In the genomic region with DNA sequence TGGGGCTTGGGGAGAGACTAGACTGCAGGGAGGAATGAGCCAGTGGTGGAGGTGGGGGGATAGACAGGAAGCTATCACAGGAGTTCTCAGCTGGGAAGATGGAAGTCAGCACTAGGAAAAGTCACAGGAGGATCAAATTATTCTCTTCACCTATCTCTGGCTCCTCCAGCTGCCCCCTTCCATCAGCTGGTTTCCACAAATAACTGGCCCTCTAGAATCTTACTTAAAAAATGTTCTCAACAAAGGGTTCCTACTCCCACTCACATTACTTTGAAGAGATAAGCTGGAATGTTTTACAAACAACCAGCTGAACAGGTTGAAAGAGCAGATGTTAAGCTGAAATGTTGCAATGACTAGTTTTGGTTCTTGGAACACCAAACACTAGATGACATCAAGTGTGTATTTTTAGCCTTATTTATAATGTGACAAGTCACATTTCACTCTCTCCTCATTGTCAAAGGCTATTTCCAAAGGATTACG, we compare ENCODE assay signal across 15 cellular contexts.
A peak's percentile ranks its signal among the peaks of the same experiment; 100 is the strongest.
DNase-seq lines count a peak whose midpoint lies in the region; TF ChIP-seq lines count a peak whose summit lies in the region.
"Had no signal": no experiment of that assay in that cellular context is flagged by ENCODE, and none has a peak within 500 bp of the region (broad histone marks: within the 10 kb centered on the region; RNA-seq: fewer than 3 reads in every experiment).

No MANE protein-coding gene starts in this region.

- no peak overlapping the region for H2AK5ac ChIP-seq in mesenchymal stem cell (ENCODE audit: low read length, severe bottlenecking)

- H3K79me1 ChIP-seq in mesenchymal stem cell (replicated peaks; ENCODE audit: low read length, poor library complexity, severe bottlenecking) = no peaks in the 10 kb centered on the region

- H2BK15ac ChIP-seq in mesenchymal stem cell (ENCODE audit: low read depth, poor library complexity, severe bottlenecking) = no peak overlapping the region

- H3K79me2 ChIP-seq in neural progenitor cell (ENCODE audit: low read depth) = no peaks in the 10 kb centered on the region

- peak; percentile 43 for DNase-seq in AG10803 (ENCODE audit: low read depth)
- peak; percentile 47 for DNase-seq in MV-4-11 (lab: John Stamatoyannopoulos, UW)
- peak; percentile 2 for DNase-seq in epithelial cell of prostate (ENCODE audit: low read depth, low spot score)
- DNase-seq in mesenchymal stem cell = peak; percentile 66
- no peak for DNase-seq in neural progenitor cell (ENCODE audit: low spot score)
- no peak for DNase-seq in activated gamma-delta T cell (lab: John Stamatoyannopoulos, UW)
- DNase-seq in activated CD8-positive, alpha-beta memory T cell treated with anti-CD3 and anti-CD28 coated beads for 24 hours = no peak
- DNase-seq in putamen (ENCODE audit: low spot score) = no peak
- DNase-seq: activated CD4-positive, alpha-beta T cell treated with anti-CD3 and anti-CD28 coated beads for 36 hours; C1 segment of cervical spinal cord; SHP77 treated with DMSO at 0.1 percent for 48 hours; stimulated activated CD4-positive, alpha-beta T cell treated with anti-CD3 and anti-CD28 coated beads, Interleukin-1b, Interleukin-23, amount 100 ng/mL, for 48 hours had no signal

- H2AFZ ChIP-seq in mesenchymal stem cell (ENCODE audit: low read depth, low read length) (no peak overlapping the region), neural progenitor cell (replicated peaks) (no peak overlapping the region)

- H3K9me3 ChIP-seq in mesenchymal stem cell (ENCODE audit: control insufficient read depth, low read length) (no peaks in the 10 kb centered on the region), neural progenitor cell (ENCODE audit: low read depth) (no peaks in the 10 kb centered on the region)

- H3K27ac ChIP-seq in epithelial cell of prostate = no peak overlapping the region
- H3K27ac ChIP-seq in mesenchymal stem cell (ENCODE audit: low read length, poor library complexity, severe bottlenecking) = no peak overlapping the region
- no peak overlapping the region for H3K27ac ChIP-seq in neural progenitor cell

- H3K27me3 ChIP-seq in mesenchymal stem cell (ENCODE audit: control insufficient read depth in 1 of 2, insufficient read depth in 1 of 2, low read length in 2 of 2) (no peaks in the 10 kb centered on the region), neural progenitor cell (no peaks in the 10 kb centered on the region)

- H4K91ac ChIP-seq in mesenchymal stem cell (ENCODE audit: low read length) = no peak overlapping the region

- no peaks in the 10 kb centered on the region for H3F3A ChIP-seq in neural progenitor cell (ENCODE audit: low read depth)

- H3K4me2 ChIP-seq in mesenchymal stem cell (ENCODE audit: low read length, poor library complexity, severe bottlenecking) (no peak overlapping the region), neural progenitor cell (no peak overlapping the region)

- no peak overlapping the region for H3K23ac ChIP-seq in mesenchymal stem cell (ENCODE audit: low read length in 2 of 2)

- H3K18ac ChIP-seq in mesenchymal stem cell (ENCODE audit: low read depth in 1 of 2, low read length in 2 of 2) = no peak overlapping the region

- H3K4me3 ChIP-seq in AG10803 (ENCODE audit: low read length) = no peak overlapping the region
- no peak overlapping the region for H3K4me3 ChIP-seq in mesenchymal stem cell (ENCODE audit: insufficient read depth in 1 of 2, low read depth in 1 of 2, low read length in 2 of 2)
- no peak overlapping the region for H3K4me3 ChIP-seq in neural progenitor cell

- no peaks in the 10 kb centered on the region for H3K4me1 Mint-ChIP-seq in neural progenitor cell
- H3K4me1 Mint-ChIP-seq: activated CD4-positive, alpha-beta T cell treated with anti-CD3 and anti-CD28 coated beads for 36 hours had no signal

- H3K4me3 Mint-ChIP-seq in neural progenitor cell = no peak overlapping the region
- H3K4me3 Mint-ChIP-seq: activated CD4-positive, alpha-beta T cell treated with anti-CD3 and anti-CD28 coated beads for 36 hours; dendritic cell treated with granulocyte-macrophage colony-stimulating factor and Interleukin-4, amounts not matched to agents 40 ng/mL and 50 ng/mL, for 4 days; stimulated activated naive CD8-positive, alpha-beta T cell treated with anti-CD3 and anti-CD28 coated beads, Interleukin-15, Interleukin-2, amounts not matched to agents 100 ng/mL and 50 ng/mL, for 24 hours had no signal

- H3K27ac Mint-ChIP-seq in neural progenitor cell = no peak overlapping the region
- H3K27ac Mint-ChIP-seq: activated CD4-positive, alpha-beta T cell treated with anti-CD3 and anti-CD28 coated beads for 36 hours; activated T-helper 2 cell treated with anti-CD3 and anti-CD28 coated beads, Interferon-gamma antibody, Interleukin-2, Interleukin-4, amounts not matched to agents 10 μg/mL and 5 μg/mL and 100 μg/mL, durations not matched to agents 14 hours and 24 hours and 36 hours; dendritic cell treated with granulocyte-macrophage colony-stimulating factor and Interleukin-4, amounts not matched to agents 40 ng/mL and 50 ng/mL, for 4 days; stimulated activated naive CD8-positive, alpha-beta T cell treated with anti-CD3 and anti-CD28 coated beads, Interleukin-15, Interleukin-2, amounts not matched to agents 100 ng/mL and 50 ng/mL, for 24 hours had no signal

- no peaks in the 10 kb centered on the region for H4K20me1 ChIP-seq in neural progenitor cell (ENCODE audit: low read depth)

- H3K27me3 Mint-ChIP-seq in neural progenitor cell (ENCODE audit: insufficient read depth, low read depth) = peaks cover 2% of the 10 kb centered on the region
- H3K27me3 Mint-ChIP-seq: dendritic cell treated with granulocyte-macrophage colony-stimulating factor and Interleukin-4, amounts not matched to agents 40 ng/mL and 50 ng/mL, for 4 days; stimulated activated naive CD8-positive, alpha-beta T cell treated with anti-CD3 and anti-CD28 coated beads, Interleukin-15, Interleukin-2, amounts not matched to agents 100 ng/mL and 50 ng/mL, for 24 hours had no signal

- H3K36me3 ChIP-seq in mesenchymal stem cell (ENCODE audit: control insufficient read depth in 1 of 2, insufficient read depth in 2 of 2, low read depth in 1 of 2, low read length in 2 of 2) (no peaks in the 10 kb centered on the region), neural progenitor cell (no peaks in the 10 kb centered on the region)

- no CpG with 5 or more reads among the region's 1 CpG for WGBS in mesenchymal stem cell

- peak overlapping the region in 1 of 2 experiments; percentile 30 for H3K4ac ChIP-seq in mesenchymal stem cell (ENCODE audit: low read depth in 1 of 2, low read length in 2 of 2)

- H3K14ac ChIP-seq in mesenchymal stem cell (ENCODE audit: low read length in 2 of 2) = no peak overlapping the region

- TF ChIP-seq CTCF in AG10803 (conservative IDR thresholded peaks at IDR 0.05; ENCODE audit: low read length) = no peak
- no peak for TF ChIP-seq CTCF in neural progenitor cell (IDR thresholded peaks at IDR 0.05)

- no peak overlapping the region for H2BK12ac ChIP-seq in mesenchymal stem cell (ENCODE audit: low read length in 2 of 2)

- H2BK5ac ChIP-seq in mesenchymal stem cell (ENCODE audit: low read depth, low read length, poor library complexity, severe bottlenecking) = no peak overlapping the region

- no peak overlapping the region for H2BK120ac ChIP-seq in mesenchymal stem cell (ENCODE audit: low read depth, low read length)

- H3K9ac ChIP-seq in mesenchymal stem cell (ENCODE audit: low read length) (no peak overlapping the region), neural progenitor cell (no peak overlapping the region)

- H3K9me3 Mint-ChIP-seq in neural progenitor cell = no peaks in the 10 kb centered on the region
- H3K9me3 Mint-ChIP-seq: activated T-helper 2 cell treated with anti-CD3 and anti-CD28 coated beads, Interferon-gamma antibody, Interleukin-2, Interleukin-4, amounts not matched to agents 10 μg/mL and 5 μg/mL and 100 μg/mL, durations not matched to agents 14 hours and 24 hours and 36 hours; dendritic cell treated with granulocyte-macrophage colony-stimulating factor and Interleukin-4, amounts not matched to agents 40 ng/mL and 50 ng/mL, for 4 days had no signal

- no peak overlapping the region for H4K8ac ChIP-seq in mesenchymal stem cell (ENCODE audit: low read length)

- H3K36me3 Mint-ChIP-seq in neural progenitor cell = no peaks in the 10 kb centered on the region

- H3K4me1 ChIP-seq in mesenchymal stem cell (ENCODE audit: control insufficient read depth, insufficient read depth, low read depth, low read length) (no peaks in the 10 kb centered on the region), neural progenitor cell (no peaks in the 10 kb centered on the region)

Comparison
In these comparisons a context has a peak if more than half of its experiments do, and no peak if none do; other contexts are left out.
1. DNase-seq: peak in AG10803 (single experiment), MV-4-11 (single experiment), epithelial cell of prostate (single experiment) and mesenchymal stem cell (single experiment); none in neural progenitor cell (single experiment), activated gamma-delta T cell (single experiment), activated CD8-positive, alpha-beta memory T cell treated with anti-CD3 and anti-CD28 coated beads for 24 hours (single experiment) and putamen (single experiment).